Comparison of ENCODE assay signal across 13 cellular contexts in genomic region chr9:130542457-130543228, GRCh38. TPM values are rescaled to one million over a fixed set of nuclear protein-coding genes. Genes with fewer than 3 reads are reported as not detected.
DNase-seq lines count a peak whose midpoint lies in the region; ATAC-seq, FAIRE-seq and TF ChIP-seq lines count a peak whose summit lies in the region.
"Had no signal": no experiment of that assay in that cellular context is flagged by ENCODE, and none has a peak within 500 bp of the region (broad histone marks: within the 10 kb centered on the region; RNA-seq: fewer than 3 reads in every experiment).

No MANE protein-coding gene starts in this region.

- H3K4me3 ChIP-seq in A549, result no peak overlapping the region
- no peak overlapping the region for H3K4me3 ChIP-seq in cardiac fibroblast (replicated peaks in 1 of 2; ENCODE audit: low read depth in 2 of 2, low read length in 2 of 2)
- H3K4me3 ChIP-seq: thoracic aorta had no signal

- no peak for TF ChIP-seq EP300 in A549 (IDR thresholded peaks at IDR 0.05)

- H3K9me3 ChIP-seq in A549, result no peaks in the 10 kb centered on the region
- H3K9me3 ChIP-seq: thoracic aorta had no signal

- H3K27ac ChIP-seq in A549, result no peak overlapping the region
- H3K27ac ChIP-seq: thoracic aorta had no signal

- peaks cover 14% of the 10 kb centered on the region for H3K4me1 ChIP-seq in A549

- TF ChIP-seq CTCF in A549 (IDR thresholded peaks at IDR 0.05), result no peak
- TF ChIP-seq CTCF in cardiac fibroblast (IDR thresholded peaks at IDR 0.05; ENCODE audit: low read depth, low read length), result no peak

- WGBS in A549 (ENCODE audit: missing lambda C conversion rate), result 42% methylated on average over 7 of the region's 7 CpGs

- FAIRE-seq in A549 (lab: Jason Lieb, UNC), result no peak
- no peak for FAIRE-seq in H54 (lab: Jason Lieb, UNC)
- FAIRE-seq: GM12891 had no signal

- no peak overlapping the region for H3K4me2 ChIP-seq in A549

- POLR2A ChIA-PET in A549 (lab: Yijun Ruan, JAX), result no interaction called here

- CTCF ChIA-PET in A549 (lab: Yijun Ruan, JAX), result interaction anchor here (1.0 kb wide), 1 partner anchor 11 kb away, joined by 3 read pairs; no protein-coding TSS in a partner anchor

- TF ChIP-seq RAD21 in A549 (conservative IDR thresholded peaks at IDR 0.05 in 1 of 2, IDR thresholded peaks at IDR 0.05 in 1 of 2), result no peak

- no peak for ATAC-seq in A549
- no peak for ATAC-seq in GM18505 (IDR thresholded peaks at IDR 0.05; ENCODE audit: unreplicated experiment)

- no peak for TF ChIP-seq POLR2A in A549 (IDR thresholded peaks at IDR 0.05; ENCODE audit: low read length)
- no peak for TF ChIP-seq POLR2A in GM18505 (IDR thresholded peaks at IDR 0.05; ENCODE audit: borderline replicate concordance, extremely low read depth, insufficient read depth, insufficient read length)
- TF ChIP-seq POLR2A in H54 (IDR thresholded peaks at IDR 0.05; ENCODE audit: low read depth, low read length), result no peak

- DNase-seq in A549 (ENCODE audit: low read depth in 1 of 2, low spot score in 1 of 2) (peak; percentile 18 to 30), GOT3 (lab: John Stamatoyannopoulos, UW) (peak; percentile 4), NCI-H510A treated with DMSO at 0.1 percent for 48 hours (lab: John Stamatoyannopoulos, UW) (peak; percentile 91), cardiac fibroblast (ENCODE audit: low read depth in 2 of 2) (peak; percentile 18 to 20), NCI-H1105 (lab: John Stamatoyannopoulos, UW) (no peak), GDM1 (lab: John Stamatoyannopoulos, UW) (no peak), H54 (ENCODE audit: insufficient read length, low spot score) (no peak)
- DNase-seq: activated gamma-delta T cell treated with Interleukin-2 at 50 U/mL for 16 hours, islet precursor cell, NCI-H1436 had no signal

TF ChIP-seq in A549, 52 proteins besides CTCF, POLR2A, EP300 and RAD21:
- TF ChIP-seq CHD2 (IDR thresholded peaks at IDR 0.05; ENCODE audit: low read length, partially characterized antibody) (no peak), RARB (CRISPR knock-in tag; IDR thresholded peaks at IDR 0.05) (no peak), E2F6 (IDR thresholded peaks at IDR 0.05; ENCODE audit: borderline replicate concordance, low read depth) (no peak), JUNB (IDR thresholded peaks at IDR 0.05) (no peak), NFE2L2 (conservative IDR thresholded peaks at IDR 0.05; ENCODE audit: low read length) (no peak), ZNF302 (CRISPR knock-in tag; IDR thresholded peaks at IDR 0.05) (no peak), POLR2AphosphoS2 (conservative IDR thresholded peaks at IDR 0.05; ENCODE audit: low read length) (no peak), EHF (CRISPR knock-in tag; IDR thresholded peaks at IDR 0.05) (no peak), JUN (IDR thresholded peaks at IDR 0.05) (no peak), RCOR1 (IDR thresholded peaks at IDR 0.05; ENCODE audit: low read depth, low read length) (no peak), CBX2 (IDR thresholded peaks at IDR 0.05; ENCODE audit: borderline replicate concordance, low read depth) (no peak), HOXB13 (CRISPR knock-in tag; IDR thresholded peaks at IDR 0.05; ENCODE audit: low read depth) (no peak), BHLHE40 (IDR thresholded peaks at IDR 0.05; ENCODE audit: low read depth, low read length) (no peak), HOXB5 (CRISPR knock-in tag; IDR thresholded peaks at IDR 0.05) (no peak), PBX3 (IDR thresholded peaks at IDR 0.05) (no peak)

RNA-seq across cellular contexts. Expression of gene FUBP3, which starts 36.7 kb away (rescaled TPM):
- 30.4 and 43.5 TPM in 2 replicates for polyA plus RNA-seq in A549 (2011; rRNA removed)
- polyA plus RNA-seq in A549 (2012; cell fraction: cytosol; rRNA removed), result 34.6 and 36.1 TPM in 2 replicates
- 29.3 and 58.4 TPM in 2 replicates for polyA plus RNA-seq in A549 (2012; cell fraction: nucleus; rRNA removed)
- polyA plus RNA-seq in A549 (2017; fragmentation: RNase III; extraction: RNeasy Plus Mini Kit Qiagen cat#74134 plus additional on column Dnase treatment), result 59.3 to 67.7 TPM (median 63.2 TPM) in 3 replicates
- polyA minus RNA-seq in A549 (2011; rRNA and poly(A)+ RNA removed), result 24.1 and 47.4 TPM in 2 replicates

Comparison
In these comparisons a context has a peak if more than half of its experiments do, and no peak if none do; other contexts are left out.
1. DNase-seq: peak in A549 (2 of 2), GOT3 (single experiment), NCI-H510A treated with DMSO at 0.1 percent for 48 hours (single experiment) and cardiac fibroblast (2 of 2); none in NCI-H1105 (single experiment), GDM1 (single experiment) and H54 (single experiment).